In genomic region chr11:47225552-47226137, GRCh38 we compare ENCODE assay signal across 11 cellular contexts. TPM values are rescaled to one million over a fixed set of nuclear protein-coding genes. Genes with fewer than 3 reads are reported as not detected.
DNase-seq lines count a peak whose midpoint lies in the region; ATAC-seq and TF ChIP-seq lines count a peak whose summit lies in the region.
"Had no signal": no experiment of that assay in that cellular context is flagged by ENCODE, and none has a peak within 500 bp of the region (broad histone marks: within the 10 kb centered on the region; RNA-seq: fewer than 3 reads in every experiment).

No MANE protein-coding gene starts in this region.

- peak; percentile 35 for DNase-seq in stimulated activated naive CD4-positive, alpha-beta T cell treated with Interleukin-2 at 50 U/mL for 16 hours (lab: John Stamatoyannopoulos, UW)
- no peak for DNase-seq in stimulated activated naive CD4-positive, alpha-beta T cell (lab: John Stamatoyannopoulos, UW)
- DNase-seq in activated naive CD4-positive, alpha-beta T cell treated with anti-CD3 and anti-CD28 coated beads for 36 hours, result peak; percentile 57
- DNase-seq in heart right ventricle (no peak), cerebellar cortex (ENCODE audit: low spot score) (no peak), HuH-7 (ENCODE audit: low spot score) (no peak), A673 (ENCODE audit: low spot score) (no peak)
- DNase-seq: CD4-positive, alpha-beta T cell; H7; NCI-H510A treated with DMSO at 0.1 percent for 48 hours had no signal

- intact Hi-C loops in activated naive CD4-positive, alpha-beta T cell treated with anti-CD3 and anti-CD28 coated beads for 36 hours (cut with micrococcal nuclease), result loop anchor here (1.0 kb wide), 1 partner anchor 9 kb away; no protein-coding TSS in a partner anchor
- intact Hi-C loops in heart right ventricle (cut with DNase I) (no loop called here), A673 (cut with micrococcal nuclease; ENCODE audit: unreplicated experiment) (no loop called here)

- WGBS in heart right ventricle, 2 donors, result 94 to 97% methylated on average over 5 of the region's 5 CpGs

- H3K9me3 ChIP-seq in heart right ventricle (no peaks in the 10 kb centered on the region), A673 (ENCODE audit: low read depth, low read length, poor library complexity, severe bottlenecking) (no peaks in the 10 kb centered on the region)

- H3K27me3 ChIP-seq in heart right ventricle, result no peaks in the 10 kb centered on the region
- H3K27me3 ChIP-seq in A673 (replicated peaks; ENCODE audit: insufficient read depth, low read depth, low read length, poor library complexity), result no peaks in the 10 kb centered on the region

- peaks cover 25% of the 10 kb centered on the region for H3K4me1 Mint-ChIP-seq in activated naive CD4-positive, alpha-beta T cell treated with anti-CD3 and anti-CD28 coated beads for 36 hours (ENCODE audit: low read depth)

- H3K4me3 Mint-ChIP-seq in activated naive CD4-positive, alpha-beta T cell treated with anti-CD3 and anti-CD28 coated beads for 36 hours, result no peak overlapping the region
- H3K4me3 Mint-ChIP-seq: CD4-positive, alpha-beta T cell had no signal

- H3K27me3 Mint-ChIP-seq in activated naive CD4-positive, alpha-beta T cell treated with anti-CD3 and anti-CD28 coated beads for 36 hours (ENCODE audit: low read depth), result no peaks in the 10 kb centered on the region
- H3K27me3 Mint-ChIP-seq: CD4-positive, alpha-beta T cell had no signal

- TF ChIP-seq CTCF in heart right ventricle (IDR thresholded peaks at IDR 0.05) (no peak), A673 (conservative IDR thresholded peaks at IDR 0.05; ENCODE audit: low read depth, low read length) (no peak)

- ATAC-seq in HG03066 (IDR thresholded peaks at IDR 0.05; ENCODE audit: low read depth, unreplicated experiment) (peak; percentile 83), heart right ventricle (no peak)

- peaks cover 0 to 99% (median 12%) of the 10 kb centered on the region in 9 donors for H3K36me3 ChIP-seq in heart right ventricle
- H3K36me3 ChIP-seq in A673 (ENCODE audit: insufficient read depth, low read length, poor library complexity, severe bottlenecking), result peaks cover 47% of the 10 kb centered on the region

- H3K27ac ChIP-seq in heart right ventricle (peak overlapping the region in 1 of 10 donors; percentile 66), A673 (ENCODE audit: low read depth, low read length, poor library complexity, severe bottlenecking) (no peak overlapping the region)

- no peaks in the 10 kb centered on the region for H3K9me3 Mint-ChIP-seq in activated naive CD4-positive, alpha-beta T cell treated with anti-CD3 and anti-CD28 coated beads for 36 hours
- H3K9me3 Mint-ChIP-seq: CD4-positive, alpha-beta T cell had no signal

- H3K27ac Mint-ChIP-seq in activated naive CD4-positive, alpha-beta T cell treated with anti-CD3 and anti-CD28 coated beads for 36 hours, result peak overlapping the region; percentile 19
- H3K27ac Mint-ChIP-seq: CD4-positive, alpha-beta T cell had no signal

- H3K4me3 ChIP-seq in heart right ventricle (no peak overlapping the region), A673 (ENCODE audit: low read depth, low read length, poor library complexity, severe bottlenecking) (no peak overlapping the region)

- H3K4me1 ChIP-seq in heart right ventricle (peaks cover 0 to 9% (median 2%) of the 10 kb centered on the region in 9 donors), A673 (ENCODE audit: insufficient read depth, low read length, poor library complexity, severe bottlenecking) (no peaks in the 10 kb centered on the region)

- no TSS peak for BruUV-seq in A673 (replicated peaks; lab: Mats Ljungman, UMichigan)

- POLR2A ChIA-PET in A673 (lab: Charles Lee; ENCODE audit: low non-redundant PET), result interaction anchor here (0.6 kb wide), 1 partner anchor 48 kb away, joined by 14 read pairs; no protein-coding TSS in a partner anchor

- CTCF ChIA-PET in activated naive CD4-positive, alpha-beta T cell treated with anti-CD3 and anti-CD28 coated beads for 36 hours (lab: Charles Lee), result no interaction called here
- CTCF ChIA-PET in A673 (lab: Charles Lee), result no interaction called here

- peaks cover 52% of the 10 kb centered on the region for H3K36me3 Mint-ChIP-seq in activated naive CD4-positive, alpha-beta T cell treated with anti-CD3 and anti-CD28 coated beads for 36 hours (ENCODE audit: low read depth)

RNA-seq across cellular contexts. Expression of gene DDB2, which starts 10.9 kb away (rescaled TPM):
- 100 to 1,000 TPM; 273 to 282 TPM for total RNA-seq in activated naive CD4-positive, alpha-beta T cell treated with anti-CD3 and anti-CD28 coated beads for 36 hours
- total RNA-seq in heart right ventricle, result 10 to 100 TPM in 4 of 10 donors, 1 to 10 TPM in 6; 6.4 to 22.5 (median 8.3) TPM
- polyA plus RNA-seq in heart right ventricle, result 10 to 100 TPM in 1 of 2 donors, 1 to 10 TPM in 1; 8.1 to 30.6 TPM
- total RNA-seq in A673 (2021), result 71.4 and 96.9 TPM in 2 replicates

RNA-seq across cellular contexts. Expression of gene ACP2, which starts 23.0 kb away (rescaled TPM):
- total RNA-seq in activated naive CD4-positive, alpha-beta T cell treated with anti-CD3 and anti-CD28 coated beads for 36 hours, result 1 to 10 TPM; 8.0 to 9.3 TPM
- total RNA-seq in heart right ventricle (10 to 100 TPM; 17.2 to 38.8 (median 21.8) TPM), A673 (2021) (63.3 and 68.1 TPM in 2 replicates)
- polyA plus RNA-seq in heart right ventricle, result 10 to 100 TPM; 28.9 to 42.6 TPM

RNA-seq across cellular contexts. Expression of gene NR1H3, which starts 32.2 kb away (rescaled TPM):
- 10 to 100 TPM; 10.4 to 11.3 TPM for total RNA-seq in activated naive CD4-positive, alpha-beta T cell treated with anti-CD3 and anti-CD28 coated beads for 36 hours
- total RNA-seq in heart right ventricle (10 to 100 TPM in 4 of 10 donors, 1 to 10 TPM in 6; 6.6 to 26.5 (median 9.7) TPM), A673 (2021) (14.5 and 19.5 TPM in 2 replicates)
- 10 to 100 TPM; 15.5 to 49.2 TPM for polyA plus RNA-seq in heart right ventricle

RNA-seq across cellular contexts. Expression of gene PACSIN3, which starts 39.4 kb away (rescaled TPM):
- total RNA-seq in activated naive CD4-positive, alpha-beta T cell treated with anti-CD3 and anti-CD28 coated beads for 36 hours, result 1 to 10 TPM; 6.5 to 7.2 TPM
- 100 to 1,000 TPM; 146 to 335 (median 257) TPM for total RNA-seq in heart right ventricle
- polyA plus RNA-seq in heart right ventricle, result 100 to 1,000 TPM; 163 to 209 TPM
- total RNA-seq in A673 (2021), result 32.0 and 50.9 TPM in 2 replicates

RNA-seq across cellular contexts. Expression of gene MADD, which starts 44.3 kb away (rescaled TPM):
- 10 to 100 TPM; 49.9 to 52.2 TPM for total RNA-seq in activated naive CD4-positive, alpha-beta T cell treated with anti-CD3 and anti-CD28 coated beads for 36 hours
- 10 to 100 TPM; 23.8 to 54.8 (median 35.7) TPM for total RNA-seq in heart right ventricle
- polyA plus RNA-seq in heart right ventricle, result 10 to 100 TPM; 24.4 to 35.1 TPM
- total RNA-seq in A673 (2021), result 132 and 133 TPM in 2 replicates

Comparison
In these comparisons a context has a peak if more than half of its experiments do, and no peak if none do; other contexts are left out.
1. DNase-seq: peak in stimulated activated naive CD4-positive, alpha-beta T cell treated with Interleukin-2 at 50 U/mL for 16 hours (single experiment) and activated naive CD4-positive, alpha-beta T cell treated with anti-CD3 and anti-CD28 coated beads for 36 hours (single experiment); none in stimulated activated naive CD4-positive, alpha-beta T cell (0 of 6), heart right ventricle (0 of 2), cerebellar cortex (single experiment), HuH-7 (single experiment) and A673 (single experiment).